Comparison of ENCODE assay signal across 17 cellular contexts in the genomic region with DNA sequence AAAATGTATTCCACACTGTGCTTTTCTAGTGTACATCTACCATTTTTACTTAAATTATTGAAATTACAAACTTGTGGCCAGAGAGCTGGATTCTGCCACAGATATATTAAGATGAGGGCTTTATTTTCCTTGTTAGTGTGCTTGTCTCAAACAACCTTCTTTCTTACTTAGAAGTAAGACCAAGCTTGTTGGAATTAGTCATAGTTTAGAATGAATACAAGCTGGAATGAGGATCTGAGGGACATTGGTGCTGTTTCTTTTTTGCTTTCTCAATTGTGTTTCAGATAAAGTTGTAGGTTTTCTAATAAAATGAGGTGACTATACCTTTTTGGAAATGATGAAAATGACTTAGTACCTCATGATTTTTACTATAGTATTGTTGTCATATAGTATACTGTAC. TPM values are rescaled to one million over a fixed set of nuclear protein-coding genes. Genes with fewer than 3 reads are reported as not detected.
DNase-seq lines count a peak whose midpoint lies in the region; ATAC-seq and TF ChIP-seq lines count a peak whose summit lies in the region.
"Had no signal": no experiment of that assay in that cellular context is flagged by ENCODE, and none has a peak within 500 bp of the region (broad histone marks: within the 10 kb centered on the region; RNA-seq: fewer than 3 reads in every experiment).

No MANE protein-coding gene starts in this region.

- no peak overlapping the region for H3K18ac ChIP-seq in IMR-90 (ENCODE audit: low read depth, low read length)

- peak; percentile 57 for ATAC-seq in IMR-90 (ENCODE audit: low read depth)
- ATAC-seq in heart left ventricle = no peak

- H3K9me3 ChIP-seq in IMR-90 (ENCODE audit: control insufficient read depth, insufficient read depth, low read length) (no peaks in the 10 kb centered on the region), heart left ventricle (no peaks in the 10 kb centered on the region)
- H3K9me3 ChIP-seq: BLaER1 treated with 17β-estradiol and CSF1 and Interleukin-3, amounts not matched to agents 10 nM and 100 nM; HAP-1 had no signal

- no peak overlapping the region for H3K4me3 Mint-ChIP-seq in activated CD4-positive, alpha-beta memory T cell treated with anti-CD3 and anti-CD28 coated beads for 36 hours
- no peak overlapping the region for H3K4me3 Mint-ChIP-seq in activated CD4-positive, alpha-beta memory T cell treated with anti-CD3 and anti-CD28 coated beads, Interleukin-2, amount 10 ng/mL, durations not matched to agents 7 days and 5 days
- H3K4me3 Mint-ChIP-seq: CD4-positive, CD25-positive, alpha-beta regulatory T cell had no signal

- no peak overlapping the region for H2AK9ac ChIP-seq in IMR-90 (replicated peaks; ENCODE audit: low read depth, low read length, poor library complexity)

- no peak overlapping the region for H3K4me2 ChIP-seq in IMR-90 (ENCODE audit: low read depth, low read length)
- H3K4me2 ChIP-seq: BLaER1 treated with 17β-estradiol and CSF1 and Interleukin-3, amounts not matched to agents 10 nM and 100 nM had no signal

- H2BK120ac ChIP-seq in IMR-90 (ENCODE audit: low read depth, low read length) = no peak overlapping the region

- H3K9me3 Mint-ChIP-seq in activated CD4-positive, alpha-beta memory T cell treated with anti-CD3 and anti-CD28 coated beads for 36 hours = no peaks in the 10 kb centered on the region
- H3K9me3 Mint-ChIP-seq in activated CD4-positive, alpha-beta memory T cell treated with anti-CD3 and anti-CD28 coated beads, Interleukin-2, amount 10 ng/mL, durations not matched to agents 7 days and 5 days = no peaks in the 10 kb centered on the region
- H3K9me3 Mint-ChIP-seq: CD4-positive, CD25-positive, alpha-beta regulatory T cell had no signal

- TF ChIP-seq POLR2A in IMR-90 (IDR thresholded peaks at IDR 0.05; ENCODE audit: low read depth, low read length) = no peak
- TF ChIP-seq POLR2A in heart left ventricle (IDR thresholded peaks at IDR 0.05) = no peak

- H4K20me1 ChIP-seq in IMR-90 (ENCODE audit: insufficient read depth, low read length) = 0 out of 2 replicates have a peak, but pooled peaks cover 3% of the 10 kb centered on the region

- H3K27me3 ChIP-seq in IMR-90 (ENCODE audit: control insufficient read depth, insufficient read depth, low read length) (no peaks in the 10 kb centered on the region), heart left ventricle (no peaks in the 10 kb centered on the region)
- H3K27me3 ChIP-seq: BLaER1 treated with 17β-estradiol and CSF1 and Interleukin-3, amounts not matched to agents 10 nM and 100 nM had no signal

- CTCF ChIA-PET in activated CD4-positive, alpha-beta memory T cell treated with anti-CD3 and anti-CD28 coated beads for 36 hours (lab: Charles Lee) = interaction anchor here (1.1 to 1.4 kb wide), 3 partner anchors 12 to 57 kb away, joined by 3 to 5 read pairs (median 3); a partner anchor contains a TSS
- CTCF ChIA-PET in activated CD4-positive, alpha-beta memory T cell treated with anti-CD3 and anti-CD28 coated beads, Interleukin-2, amount 10 ng/mL, durations not matched to agents 7 days and 5 days (lab: Charles Lee) = no interaction called here
- CTCF ChIA-PET in IMR-90 (lab: Yijun Ruan, JAX) = interaction anchor here (1.2 kb wide), 1 partner anchor 57 kb away, joined by 3 read pairs; no protein-coding TSS in a partner anchor

- H3K4me1 ChIP-seq in IMR-90 (ENCODE audit: control insufficient read depth, insufficient read depth, low read length) (no peaks in the 10 kb centered on the region), heart left ventricle (no peaks in the 10 kb centered on the region)
- H3K4me1 ChIP-seq: BLaER1 treated with 17β-estradiol and CSF1 and Interleukin-3, amounts not matched to agents 10 nM and 100 nM; HAP-1 had no signal

- TF ChIP-seq RAD21 in IMR-90 (IDR thresholded peaks at IDR 0.05; ENCODE audit: low read length) = no peak

- H3K4me3 ChIP-seq in IMR-90 (ENCODE audit: insufficient read depth, low read depth, low read length) = no peak overlapping the region
- no peak overlapping the region for H3K4me3 ChIP-seq in heart left ventricle
- H3K4me3 ChIP-seq: BLaER1 treated with 17β-estradiol and CSF1 and Interleukin-3, amounts not matched to agents 10 nM and 100 nM; HAP-1 had no signal

- H3K14ac ChIP-seq in IMR-90 (replicated peaks; ENCODE audit: low read depth, low read length) = no peak overlapping the region

- H2BK15ac ChIP-seq in IMR-90 (ENCODE audit: low read depth, low read length) = no peak overlapping the region

- H3K36me3 Mint-ChIP-seq in activated CD4-positive, alpha-beta memory T cell treated with anti-CD3 and anti-CD28 coated beads for 36 hours = peaks cover 9% of the 10 kb centered on the region
- peaks cover 36% of the 10 kb centered on the region for H3K36me3 Mint-ChIP-seq in activated CD4-positive, alpha-beta memory T cell treated with anti-CD3 and anti-CD28 coated beads, Interleukin-2, amount 10 ng/mL, durations not matched to agents 7 days and 5 days (ENCODE audit: low read depth)

- no peak for DNase-seq in activated CD4-positive, alpha-beta memory T cell treated with anti-CD3 and anti-CD28 coated beads for 36 hours
- no peak for DNase-seq in activated CD4-positive, alpha-beta memory T cell treated with anti-CD3 and anti-CD28 coated beads, Interleukin-2, amount 10 ng/mL, durations not matched to agents 7 days and 5 days
- peak; percentile 45 for DNase-seq in IMR-90
- peak; percentile 33 for DNase-seq in fibroblast of peridontal ligament (ENCODE audit: extremely low read depth)
- DNase-seq in heart left ventricle = no peak
- DNase-seq in DMS114 treated with DMSO at 0.1 percent for 48 hours (lab: John Stamatoyannopoulos, UW; ENCODE audit: unreplicated experiment) = no peak
- DNase-seq in HUDEP-2 (lab: John Stamatoyannopoulos, UW; ENCODE audit: unreplicated experiment in 76 of 76) = no peak
- DNase-seq: 8988T; Calu3; CD4-positive, CD25-positive, alpha-beta regulatory T cell; DMS 273 treated with DMSO at 0.1 percent for 48 hours; DMS79 treated with DMSO at 0.1 percent for 48 hours; EL; GOT3 had no signal

- no peak overlapping the region for H3K56ac ChIP-seq in IMR-90 (ENCODE audit: extremely low read depth, insufficient read depth, low read length)

- H2AK5ac ChIP-seq in IMR-90 (ENCODE audit: low read depth, low read length) = no peak overlapping the region

- peak overlapping the region; percentile 5 for H3K27ac Mint-ChIP-seq in activated CD4-positive, alpha-beta memory T cell treated with anti-CD3 and anti-CD28 coated beads for 36 hours
- H3K27ac Mint-ChIP-seq in activated CD4-positive, alpha-beta memory T cell treated with anti-CD3 and anti-CD28 coated beads, Interleukin-2, amount 10 ng/mL, durations not matched to agents 7 days and 5 days = no peak overlapping the region

- POLR2A ChIA-PET in activated CD4-positive, alpha-beta memory T cell treated with anti-CD3 and anti-CD28 coated beads for 36 hours (lab: Charles Lee) = no interaction called here
- POLR2A ChIA-PET in activated CD4-positive, alpha-beta memory T cell treated with anti-CD3 and anti-CD28 coated beads, Interleukin-2, amount 10 ng/mL, durations not matched to agents 7 days and 5 days (lab: Charles Lee) = no interaction called here
- POLR2A ChIA-PET in IMR-90 (lab: Charles Lee; ENCODE audit: unreplicated experiment) = no interaction called here

- in situ Hi-C loops in IMR-90 (cut with MboI; ENCODE audit: low sequenced_read_pairs) = no loop called here

- no peak overlapping the region for H4K5ac ChIP-seq in IMR-90 (ENCODE audit: low read depth, low read length)

- H2BK5ac ChIP-seq in IMR-90 (ENCODE audit: low read depth, low read length, poor library complexity, severe bottlenecking) = no peak overlapping the region

- intact Hi-C loops in activated CD4-positive, alpha-beta memory T cell treated with anti-CD3 and anti-CD28 coated beads for 36 hours (cut with micrococcal nuclease) = no loop called here
- intact Hi-C loops in IMR-90 (cut with micrococcal nuclease) = no loop called here
- intact Hi-C loops in heart left ventricle (cut with DNase I) = no loop called here

- H2BK20ac ChIP-seq in IMR-90 (ENCODE audit: low read depth, low read length) = no peak overlapping the region

- peaks cover 2% of the 10 kb centered on the region; the same call in 1 of the 2 replicates for H3K9me1 ChIP-seq in IMR-90 (ENCODE audit: insufficient read depth, low read length)

- no TSS peak for BruUV-seq in IMR-90 (replicated peaks; lab: Mats Ljungman, UMichigan)

- peaks cover 7% of the 10 kb centered on the region for H3K4me1 Mint-ChIP-seq in activated CD4-positive, alpha-beta memory T cell treated with anti-CD3 and anti-CD28 coated beads for 36 hours (ENCODE audit: low read depth)
- peaks cover 8% of the 10 kb centered on the region for H3K4me1 Mint-ChIP-seq in activated CD4-positive, alpha-beta memory T cell treated with anti-CD3 and anti-CD28 coated beads, Interleukin-2, amount 10 ng/mL, durations not matched to agents 7 days and 5 days

- dilution Hi-C loops in IMR-90 (cut with HindIII; ENCODE audit: low sequenced_read_pairs, unreplicated experiment) = no loop called here

- peaks cover 11 to 25% of the 10 kb centered on the region in 2 experiments; a peak in 3 of 4 replicates for H3K79me1 ChIP-seq in IMR-90 (ENCODE audit: low read depth in 1 of 2, low read length in 2 of 2)

- peaks cover 9% of the 10 kb centered on the region for H3K36me3 ChIP-seq in IMR-90 (ENCODE audit: control insufficient read depth, insufficient read depth, low read length)
- peaks cover 0 to 83% (median 63%) of the 10 kb centered on the region in 9 donors for H3K36me3 ChIP-seq in heart left ventricle

- no peak overlapping the region for H4K8ac ChIP-seq in IMR-90 (ENCODE audit: low read depth in 2 of 2, low read length in 2 of 2)

- H3K27me3 Mint-ChIP-seq in activated CD4-positive, alpha-beta memory T cell treated with anti-CD3 and anti-CD28 coated beads for 36 hours = no peaks in the 10 kb centered on the region
- no peaks in the 10 kb centered on the region for H3K27me3 Mint-ChIP-seq in activated CD4-positive, alpha-beta memory T cell treated with anti-CD3 and anti-CD28 coated beads, Interleukin-2, amount 10 ng/mL, durations not matched to agents 7 days and 5 days
- H3K27me3 Mint-ChIP-seq: CD4-positive, CD25-positive, alpha-beta regulatory T cell had no signal

- H2AFZ ChIP-seq in IMR-90 (replicated peaks; ENCODE audit: low read length, poor library complexity) = no peak overlapping the region

- H4K91ac ChIP-seq in IMR-90 (ENCODE audit: insufficient read depth, low read depth, low read length) = no peak overlapping the region

- H3K27ac ChIP-seq in IMR-90 (ENCODE audit: insufficient read depth, low read length) = no peak overlapping the region
- no peak overlapping the region for H3K27ac ChIP-seq in heart left ventricle
- H3K27ac ChIP-seq: BLaER1 treated with 17β-estradiol and CSF1 and Interleukin-3, amounts not matched to agents 10 nM and 100 nM; HL-60 had no signal

- no peak overlapping the region for H3K9ac ChIP-seq in IMR-90 (ENCODE audit: low read depth, low read length)
- H3K9ac ChIP-seq: BLaER1 treated with 17β-estradiol and CSF1 and Interleukin-3, amounts not matched to agents 10 nM and 100 nM had no signal

- TF ChIP-seq CTCF in IMR-90 (conservative IDR thresholded peaks at IDR 0.05; ENCODE audit: low read depth, low read length) (no peak), heart left ventricle (IDR thresholded peaks at IDR 0.05) (no peak)

- no peak overlapping the region for H3K23ac ChIP-seq in IMR-90 (ENCODE audit: low read depth, low read length)

- H3K4ac ChIP-seq in IMR-90 (ENCODE audit: low read depth, low read length) = no peak overlapping the region

RNA-seq across cellular contexts. Expression of a gene that starts 40.3 kb away (rescaled TPM):
- 10 to 100 TPM; 31.4 to 32.5 TPM for total RNA-seq in activated CD4-positive, alpha-beta memory T cell treated with anti-CD3 and anti-CD28 coated beads for 36 hours
- 10 to 100 TPM; 34.0 to 36.2 TPM for total RNA-seq in activated CD4-positive, alpha-beta memory T cell treated with anti-CD3 and anti-CD28 coated beads, Interleukin-2, amount 10 ng/mL, durations not matched to agents 7 days and 5 days
- 32.3 and 42.8 TPM in 2 replicates for total RNA-seq in IMR-90 (2012; rRNA removed)
- polyA plus RNA-seq in IMR-90 (2012; rRNA removed) = 6.3 and 7.7 TPM in 2 replicates
- 1.2 and 1.4 TPM in 2 replicates for polyA plus RNA-seq in IMR-90 (2012; cell fraction: cytosol; rRNA removed)
- polyA plus RNA-seq in IMR-90 (2012; cell fraction: nucleus; rRNA removed; ENCODE audit: low replicate concordance) = 3.0 and 26.2 TPM in 2 replicates
- 10 to 100 TPM; 27.3 to 35.9 (median 30.2) TPM for total RNA-seq in heart left ventricle
- polyA plus RNA-seq in heart left ventricle = 10 to 100 TPM in 1 of 2 donors, 1 to 10 TPM in 1; 9.9 to 12.1 TPM

Comparison
In these comparisons a context has a peak if more than half of its experiments do, and no peak if none do; other contexts are left out.
1. DNase-seq: peak in IMR-90 (single experiment) and fibroblast of peridontal ligament (single experiment); none in activated CD4-positive, alpha-beta memory T cell treated with anti-CD3 and anti-CD28 coated beads for 36 hours (single experiment), activated CD4-positive, alpha-beta memory T cell treated with anti-CD3 and anti-CD28 coated beads, Interleukin-2, amount 10 ng/mL, durations not matched to agents 7 days and 5 days (single experiment), heart left ventricle (0 of 5), DMS114 treated with DMSO at 0.1 percent for 48 hours (single experiment) and HUDEP-2 (0 of 76).